ENCODE assay signal across 30 cellular contexts in the genomic region with DNA sequence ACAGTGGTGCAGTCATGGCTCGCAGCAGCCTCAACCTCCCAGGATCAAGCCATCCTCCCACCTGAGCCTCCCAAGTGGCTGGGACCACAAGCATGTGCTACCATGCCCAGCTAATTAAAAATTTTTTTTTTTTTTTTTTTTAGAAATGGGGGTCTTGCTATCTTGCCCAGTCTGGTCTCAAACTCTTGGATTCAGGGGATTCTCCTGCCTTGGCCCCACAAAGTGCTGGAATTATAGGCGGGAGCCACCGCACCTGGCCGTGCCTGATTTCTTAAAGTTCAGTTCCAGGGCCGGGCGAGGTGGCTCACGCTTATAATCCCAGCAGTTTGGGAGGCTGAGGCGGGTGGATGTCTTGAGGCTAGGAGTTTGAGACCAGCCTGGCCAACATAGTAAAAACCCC.
"Had no signal": no experiment of that assay in that cellular context is flagged by ENCODE, and none has a peak within 500 bp of the region (broad histone marks: within the 10 kb centered on the region; RNA-seq: fewer than 3 reads in every experiment).

No MANE protein-coding gene starts in this region.

- H3K4me2 ChIP-seq: smooth muscle cell had no signal

- H3K4me3 ChIP-seq: pancreas, prostate gland, right atrium auricular region, skin epidermis, smooth muscle cell, spleen, suprapubic skin, testis, tibial artery, transverse colon, upper lobe of right lung, uterus had no signal

- ATAC-seq: naive thymus-derived CD8-positive, alpha-beta T cell; natural killer cell treated with Interleukin-12 subunit alpha and Interleukin-12 subunit beta and Interleukin-15 and Interleukin-18, amount 100 ng/mL, for 72 hours; pancreas; sciatic nerve; stimulated activated memory B cell treated with anti-CD40 and anti-IgM and Interleukin-4, amounts not matched to agents 10 μg/mL and 1 μg/mL and 100 μg/mL, for 72 hours; stimulated activated naive CD8-positive, alpha-beta T cell treated with anti-CD3 and anti-CD28 coated beads, Interleukin-15, amount 100 ng/mL, for 72 hours; stimulated activated naive CD8-positive, alpha-beta T cell treated with anti-CD3 and anti-CD28 coated beads, Interleukin-15, Interleukin-2, amounts not matched to agents 100 U/mL and 50 U/mL, for 24 hours; upper lobe of right lung had no signal

- H3K36me3 ChIP-seq: uterus had no signal

- H3K27ac ChIP-seq: neutrophil, pancreas, prostate gland, right atrium auricular region, skin epidermis, spleen, suprapubic skin, testis, tibial artery, transverse colon, upper lobe of right lung, uterus had no signal

- FAIRE-seq: pancreas had no signal

- DNase-seq: naive B cell; nephron progenitor cell; nucleus accumbens; pancreas; retina; spleen; stimulated activated CD4-positive, alpha-beta T cell treated with anti-CD3 and anti-CD28 coated beads, Interleukin-12 subunit alpha, Interleukin-12 subunit beta, amount 100 ng/mL, for 4 hours; stimulated activated CD4-positive, alpha-beta T cell treated with anti-CD3 and anti-CD28 coated beads, Interleukin-1b, Interleukin-23, amount 100 ng/mL, for 48 hours; stimulated activated CD4-positive, alpha-beta T cell treated with anti-CD3 and anti-CD28 coated beads, Interleukin-4, amount 100 ng/mL, for 1 hour; stimulated activated CD4-positive, alpha-beta T cell treated with anti-CD3 and anti-CD28 coated beads, Interleukin-4, amount 100 ng/mL, for 4 hours; stimulated activated CD8-positive, alpha-beta memory T cell treated with anti-CD3 and anti-CD28 coated beads, Interleukin-4, amount 100 ng/mL, for 48 hours; stimulated activated naive CD4-positive, alpha-beta T cell; stimulated activated naive CD8-positive, alpha-beta T cell treated with anti-CD3 and anti-CD28 coated beads, Interleukin-15, amount 100 ng/mL, for 72 hours; stimulated activated naive CD8-positive, alpha-beta T cell treated with anti-CD3 and anti-CD28 coated beads, Interleukin-15, Interleukin-2, amounts not matched to agents 100 U/mL and 50 U/mL, for 24 hours; substantia nigra; testis; tibial artery; transverse colon; upper lobe of right lung; uterus had no signal

- H3K27me3 ChIP-seq: neutrophil, pancreas, right atrium auricular region, spleen, suprapubic skin, testis, tibial artery, transverse colon, upper lobe of right lung, uterus had no signal

- H3K9me3 ChIP-seq: neutrophil, pancreas, prostate gland, right atrium auricular region, spleen, suprapubic skin, testis, tibial artery, transverse colon, upper lobe of right lung, uterus had no signal
